In the genomic region with DNA sequence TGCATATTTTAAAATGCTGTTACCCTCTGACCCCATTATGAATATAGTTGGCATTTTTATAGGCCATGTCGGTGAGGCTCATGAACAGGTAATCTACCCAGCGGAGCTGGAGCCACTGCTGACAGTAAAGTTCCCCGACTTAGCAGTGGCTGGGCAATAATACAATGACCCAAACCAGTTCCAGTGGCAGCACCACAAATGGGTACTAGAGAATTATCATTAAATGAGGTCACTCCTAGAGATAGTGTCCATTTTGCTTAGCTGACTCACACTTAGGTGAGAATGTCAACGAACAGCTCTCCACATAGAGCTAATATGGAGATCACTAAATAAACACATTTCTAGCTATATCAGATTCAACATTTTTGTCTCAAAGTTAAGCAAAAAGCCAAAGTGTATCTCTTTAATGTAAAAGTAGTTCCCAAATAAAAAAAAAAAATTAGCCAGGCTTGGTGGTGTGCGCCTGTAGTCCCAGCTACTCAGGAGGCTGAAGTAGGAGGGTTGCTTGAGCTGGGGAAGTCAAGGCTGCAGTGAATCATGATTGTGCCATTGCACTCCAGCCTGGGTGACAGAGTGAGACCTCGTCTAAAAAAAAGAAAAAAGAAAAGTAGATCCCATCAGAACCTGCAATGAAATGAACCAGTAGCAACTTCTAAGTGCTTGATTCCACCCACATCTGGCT, we compare ENCODE assay signal across 15 cellular contexts. TPM values are rescaled to one million over a fixed set of nuclear protein-coding genes. Genes with fewer than 3 reads are reported as not detected.
DNase-seq lines count a peak whose midpoint lies in the region; ATAC-seq and TF ChIP-seq lines count a peak whose summit lies in the region.
"Had no signal": no experiment of that assay in that cellular context is flagged by ENCODE, and none has a peak within 500 bp of the region (broad histone marks: within the 10 kb centered on the region; RNA-seq: fewer than 3 reads in every experiment).

No MANE protein-coding gene starts in this region.

- DNase-seq in NCI-H69 (lab: John Stamatoyannopoulos, UW) = peak; percentile 11
- DNase-seq in colonic mucosa = no peak
- DNase-seq in lower lobe of right lung = no peak
- DNase-seq in iPS-NIHi7 (ENCODE audit: extremely low spot score) = no peak
- no peak for DNase-seq in RPMI8226
- DNase-seq: activated CD4-positive, alpha-beta T cell treated with anti-CD3 and anti-CD28 coated beads for 4 hours; activated T-cell treated with anti-CD3 and anti-CD28 coated beads, Interleukin-2, amount 50 U/mL, for 1 hour; cerebellar nuclear complex; SHP77 treated with DMSO at 0.1 percent for 48 hours; T-helper 9 cell had no signal

- H3K27me3 ChIP-seq in colonic mucosa (no peaks in the 10 kb centered on the region), lower lobe of right lung (ENCODE audit: low read depth) (no peaks in the 10 kb centered on the region), stomach smooth muscle (ENCODE audit: control insufficient read depth in 1 of 2, insufficient read depth in 2 of 2, low read length in 2 of 2) (no peaks in the 10 kb centered on the region)
- H3K27me3 ChIP-seq: hepatocyte had no signal

- H3K4me1 ChIP-seq in colonic mucosa = no peaks in the 10 kb centered on the region
- peaks cover 41% of the 10 kb centered on the region for H3K4me1 ChIP-seq in lower lobe of right lung
- peaks cover 9% of the 10 kb centered on the region for H3K4me1 ChIP-seq in stomach smooth muscle (ENCODE audit: control insufficient read depth, insufficient read depth, low read length)

- ATAC-seq in lower lobe of right lung (peak in 1 of 2 donors; percentile 51), HG02970 (IDR thresholded peaks at IDR 0.05; ENCODE audit: low FRiP score, unreplicated experiment) (no peak), HG02623 (IDR thresholded peaks at IDR 0.05; ENCODE audit: unreplicated experiment) (no peak)
- ATAC-seq: stimulated activated effector memory CD8-positive, alpha-beta T cell treated with anti-CD3 and anti-CD28 coated beads, Interleukin-12 subunit alpha, Interleukin-12 subunit beta, amount 100 ng/mL, for 72 hours had no signal

- H3K4me3 ChIP-seq in colonic mucosa (no peak overlapping the region), lower lobe of right lung (no peak overlapping the region), stomach smooth muscle (ENCODE audit: low read length in 2 of 2) (no peak overlapping the region)
- H3K4me3 ChIP-seq: hepatocyte had no signal

- H3K36me3 ChIP-seq in colonic mucosa = no peaks in the 10 kb centered on the region
- no peaks in the 10 kb centered on the region for H3K36me3 ChIP-seq in lower lobe of right lung
- no peaks in the 10 kb centered on the region for H3K36me3 ChIP-seq in stomach smooth muscle (ENCODE audit: control insufficient read depth in 2 of 2, insufficient read depth in 2 of 2, low read length in 2 of 2)

- peak overlapping the region; percentile 57 for H3K27ac ChIP-seq in colonic mucosa
- peak overlapping the region; percentile 36 for H3K27ac ChIP-seq in lower lobe of right lung
- peak overlapping the region; percentile 41 for H3K27ac ChIP-seq in stomach smooth muscle (ENCODE audit: low read length)
- H3K27ac ChIP-seq: hepatocyte had no signal

- H3K9ac ChIP-seq in colonic mucosa (ENCODE audit: low read depth in 2 of 2, low read length in 2 of 2) (no peak overlapping the region), stomach smooth muscle (ENCODE audit: low read length in 2 of 2) (no peak overlapping the region)

- TF ChIP-seq CTCF in colonic mucosa (IDR thresholded peaks at IDR 0.05) (no peak), lower lobe of right lung (IDR thresholded peaks at IDR 0.05) (no peak)

- H3K9me3 ChIP-seq in colonic mucosa = no peaks in the 10 kb centered on the region
- H3K9me3 ChIP-seq in lower lobe of right lung = no peaks in the 10 kb centered on the region
- H3K9me3 ChIP-seq in stomach smooth muscle (ENCODE audit: control insufficient read depth in 2 of 2, low read length in 2 of 2) = no peaks in the 10 kb centered on the region

- intact Hi-C loops in colonic mucosa (cut with DNase I) (loop anchor here (5.0 kb wide), 1 partner anchor 82 kb away; no protein-coding TSS in a partner anchor), lower lobe of right lung (cut with DNase I) (loop anchor here (10.0 kb wide), 1 partner anchor 85 kb away; no protein-coding TSS in a partner anchor)

RNA-seq across cellular contexts. Expression of gene MYO1D, which starts 7.4 kb away (rescaled TPM):
- 100 to 1,000 TPM; 238 to 382 TPM for total RNA-seq in colonic mucosa
- total RNA-seq in lower lobe of right lung = 58.0 TPM

RNA-seq across cellular contexts. Expression of gene TMEM98, which starts 58.5 kb away (rescaled TPM):
- total RNA-seq in colonic mucosa = 100 to 1,000 TPM; 110 to 138 TPM
- total RNA-seq in lower lobe of right lung = 47.9 TPM
